1 cellular context compared by ENCODE assay signal in genomic region chrX:110181459-110182137, GRCh38.
TF ChIP-seq lines count a peak whose summit lies in the region.

No MANE protein-coding gene starts in this region.

TF ChIP-seq in A549, 52 proteins besides CTCF, POLR2A, EP300 and RAD21 (continued from another document):
- no peak for TF ChIP-seq BCL3 (IDR thresholded peaks at IDR 0.05)
- TF ChIP-seq, protein P1, sequence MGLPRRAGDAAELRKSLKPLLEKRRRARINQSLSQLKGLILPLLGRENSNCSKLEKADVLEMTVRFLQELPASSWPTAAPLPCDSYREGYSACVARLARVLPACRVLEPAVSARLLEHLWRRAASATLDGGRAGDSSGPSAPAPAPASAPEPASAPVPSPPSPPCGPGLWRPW (IDR thresholded peaks at IDR 0.05), result no peak
